Comparison of ENCODE assay signal across 8 cellular contexts in the genomic region with DNA sequence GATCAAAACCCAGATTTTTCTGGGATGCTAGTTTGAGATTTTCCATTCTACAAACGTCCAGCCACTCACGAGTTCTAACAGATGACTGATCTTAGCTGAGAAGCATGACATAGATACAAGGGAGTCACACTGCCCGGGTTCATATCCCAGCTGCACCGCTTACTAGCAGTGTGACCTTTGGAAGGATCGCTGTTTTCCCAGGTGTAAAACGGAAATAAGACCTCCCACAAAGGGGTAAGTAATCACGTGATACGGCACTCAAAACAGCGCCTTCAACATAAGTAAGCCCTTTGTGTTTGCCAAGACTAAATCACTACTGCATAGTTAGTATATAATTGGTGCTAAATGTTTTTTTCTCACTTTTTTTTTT. TPM values are rescaled to one million over a fixed set of nuclear protein-coding genes. Genes with fewer than 3 reads are reported as not detected.
DNase-seq lines count a peak whose midpoint lies in the region; ATAC-seq and FAIRE-seq lines count a peak whose summit lies in the region.

No MANE protein-coding gene starts in this region.

- FAIRE-seq in small intestine (lab: Jason Lieb, UNC) (no peak), frontal cortex (lab: Jason Lieb, UNC) (no peak)

- WGBS in small intestine, 3 donors, result 5 to 9% (median 7%) methylated on average over 9 of the region's 9 CpGs

- peak overlapping the region; percentile 91 for H3K9ac ChIP-seq in iPS-15b (ENCODE audit: low read depth, low read length)

- peak overlapping the region; percentile 96 for H3K4me3 ChIP-seq in iPS-15b (ENCODE audit: low read depth, low read length)
- peak overlapping the region; percentile 56 to 73 for H3K4me3 ChIP-seq in small intestine (ENCODE audit: low read depth in 1 of 2, low read length in 2 of 2)

- H3K27me3 ChIP-seq in iPS-15b (ENCODE audit: control insufficient read depth, insufficient read depth, low read length) (no peaks in the 10 kb centered on the region), small intestine (ENCODE audit: control insufficient read depth in 2 of 2, insufficient read depth in 2 of 2, low read length in 2 of 2) (no peaks in the 10 kb centered on the region)

- H3K4me3 Mint-ChIP-seq in activated naive CD4-positive, alpha-beta T cell treated with anti-CD3 and anti-CD28 coated beads, Interleukin-2, amount 10 ng/mL, durations not matched to agents 7 days and 5 days, result peak overlapping the region; percentile 92

- CTCF ChIA-PET in activated naive CD4-positive, alpha-beta T cell treated with anti-CD3 and anti-CD28 coated beads, Interleukin-2, amount 10 ng/mL, durations not matched to agents 7 days and 5 days (lab: Charles Lee), result interaction anchor here (1.4 to 5.6 kb wide), 3 partner anchors 9 to 553 kb away, joined by 3 to 35 read pairs (median 9); no protein-coding TSS in a partner anchor

- H3K27me3 Mint-ChIP-seq in activated naive CD4-positive, alpha-beta T cell treated with anti-CD3 and anti-CD28 coated beads, Interleukin-2, amount 10 ng/mL, durations not matched to agents 7 days and 5 days, result peaks cover 15% of the 10 kb centered on the region

- H3K27ac ChIP-seq in small intestine (ENCODE audit: low read depth in 1 of 2, low read length in 1 of 2), result peak overlapping the region; percentile 4 to 35

- no peaks in the 10 kb centered on the region for H3K9me3 Mint-ChIP-seq in activated naive CD4-positive, alpha-beta T cell treated with anti-CD3 and anti-CD28 coated beads, Interleukin-2, amount 10 ng/mL, durations not matched to agents 7 days and 5 days

- ATAC-seq in GM19351 (IDR thresholded peaks at IDR 0.05; ENCODE audit: unreplicated experiment), result no peak

- peaks cover 25% of the 10 kb centered on the region for H3K36me3 Mint-ChIP-seq in activated naive CD4-positive, alpha-beta T cell treated with anti-CD3 and anti-CD28 coated beads, Interleukin-2, amount 10 ng/mL, durations not matched to agents 7 days and 5 days

- peak; percentile 18 to 64 for DNase-seq in NCI-H187 (lab: John Stamatoyannopoulos, UW)
- DNase-seq in NCI-H187 treated with DMSO at 0.1 percent for 48 hours (lab: John Stamatoyannopoulos, UW), result no peak
- DNase-seq in NCI-H526 (lab: John Stamatoyannopoulos, UW), result peak; percentile 10 to 11
- DNase-seq in activated naive CD4-positive, alpha-beta T cell treated with anti-CD3 and anti-CD28 coated beads, Interleukin-2, amount 10 ng/mL, durations not matched to agents 7 days and 5 days, result no peak
- DNase-seq in small intestine, result peak; percentile 84
- DNase-seq in frontal cortex (ENCODE audit: low spot score in 2 of 2), result no peak

- H3K27ac Mint-ChIP-seq in activated naive CD4-positive, alpha-beta T cell treated with anti-CD3 and anti-CD28 coated beads, Interleukin-2, amount 10 ng/mL, durations not matched to agents 7 days and 5 days, result peak overlapping the region; percentile 97

- H3K4me1 ChIP-seq in iPS-15b (ENCODE audit: control insufficient read depth, insufficient read depth, low read length), result peaks cover 6% of the 10 kb centered on the region
- H3K4me1 ChIP-seq in small intestine (ENCODE audit: control insufficient read depth in 2 of 2, insufficient read depth in 1 of 2, low read depth in 1 of 2, low read length in 1 of 2), result peaks cover 2 to 3% of the 10 kb centered on the region in 2 donors

- H3K36me3 ChIP-seq in iPS-15b (ENCODE audit: control insufficient read depth, insufficient read depth, low read length) (peaks cover 15% of the 10 kb centered on the region), small intestine (ENCODE audit: control insufficient read depth in 2 of 2, insufficient read depth in 2 of 2, low read length in 2 of 2) (peaks cover 2 to 4% of the 10 kb centered on the region in 2 donors)

- peaks cover 30% of the 10 kb centered on the region for H3K4me1 Mint-ChIP-seq in activated naive CD4-positive, alpha-beta T cell treated with anti-CD3 and anti-CD28 coated beads, Interleukin-2, amount 10 ng/mL, durations not matched to agents 7 days and 5 days

- H3K9me3 ChIP-seq in iPS-15b (ENCODE audit: control insufficient read depth, insufficient read depth, low read length), result no peaks in the 10 kb centered on the region
- no peaks in the 10 kb centered on the region for H3K9me3 ChIP-seq in small intestine (ENCODE audit: control insufficient read depth, low read depth)

RNA-seq across cellular contexts. Expression of gene PWP1, which starts 0.6 kb away (rescaled TPM):
- polyA plus RNA-seq in small intestine, result 10 to 100 TPM; 12.4 to 26.5 (median 17.4) TPM
- 79.1 TPM for total RNA-seq in frontal cortex

Comparison
In these comparisons a context has a peak if more than half of its experiments do, and no peak if none do; other contexts are left out.
1. DNase-seq: peak in NCI-H187 (2 of 2), NCI-H526 (2 of 2) and small intestine (single experiment); none in NCI-H187 treated with DMSO at 0.1 percent for 48 hours (single experiment), activated naive CD4-positive, alpha-beta T cell treated with anti-CD3 and anti-CD28 coated beads, Interleukin-2, amount 10 ng/mL, durations not matched to agents 7 days and 5 days (single experiment) and frontal cortex (0 of 2).